Comparison of ENCODE assay signal across 8 cellular contexts in genomic region chr4:189734648-189735305, GRCh38.
DNase-seq lines count a peak whose midpoint lies in the region; ATAC-seq and TF ChIP-seq lines count a peak whose summit lies in the region.
"Not testable (repeated sequence)": the region's sequence is repeated elsewhere in the genome, so short reads cannot be mapped to it uniquely, and the experiment has no call there.

No MANE protein-coding gene starts in this region.

- not testable (repeated sequence) for H3K9me3 ChIP-seq in body of pancreas; skeletal muscle tissue (ENCODE audit: control insufficient read depth in 3 of 3, low read length in 3 of 3)

- H3K27me3 ChIP-seq in body of pancreas; skeletal muscle tissue (ENCODE audit: control insufficient read depth in 3 of 3, insufficient read depth in 3 of 3, low read length in 3 of 3): not testable (repeated sequence)

- H3K9ac ChIP-seq in skeletal muscle tissue (ENCODE audit: low read depth in 1 of 3, low read length in 3 of 3) = not testable (repeated sequence)

- 20 to 28% methylated on average over 2 of the region's 2 CpGs for WGBS in body of pancreas, 2 donors

- peak; percentile 74 for ATAC-seq in body of pancreas
- peak; percentile 91 for ATAC-seq in Right ventricle myocardium superior (ENCODE audit: poor library complexity)
- peak; percentile 97 for ATAC-seq in left ventricle myocardium superior

- H3K4me1 ChIP-seq in body of pancreas = peaks cover 12% of the 10 kb centered on the region
- not testable (repeated sequence) for H3K4me1 ChIP-seq in skeletal muscle tissue (ENCODE audit: control insufficient read depth in 3 of 3, insufficient read depth in 3 of 3, low read length in 3 of 3)

- intact Hi-C loops in body of pancreas (cut with DNase I); Right ventricle myocardium superior (cut with DNase I); left ventricle myocardium superior (cut with micrococcal nuclease): not testable (repeated sequence)

- not testable (repeated sequence) for TF ChIP-seq CTCF in body of pancreas (IDR thresholded peaks at IDR 0.05)

- H3K4me3 ChIP-seq in body of pancreas; skeletal muscle tissue (ENCODE audit: low read length in 3 of 3): not testable (repeated sequence)

- not testable (repeated sequence) for TF ChIP-seq POLR2A in body of pancreas (IDR thresholded peaks at IDR 0.05)

- H3K27ac ChIP-seq in body of pancreas (peak overlapping the region in 1 of 4 donors; percentile 7), skeletal muscle tissue (ENCODE audit: low read depth, low read length) (peak overlapping the region; percentile 60)

- not testable (repeated sequence) for H3K36me3 ChIP-seq in body of pancreas (replicated peaks in 1 of 2; ENCODE audit: insufficient read depth in 1 of 2, low read depth in 2 of 2); skeletal muscle tissue (ENCODE audit: control insufficient read depth in 3 of 3, insufficient read depth in 3 of 3, low read length in 3 of 3)

- DNase-seq in COLO829 (ENCODE audit: low spot score) (peak; percentile 37), HT1080 (ENCODE audit: low read depth) (peak; percentile 66), OCI-M1 (lab: John Stamatoyannopoulos, UW) (peak; percentile 79), body of pancreas (peak in 1 of 4 donors; percentile 3), myocyte (ENCODE audit: low read depth) (peak; percentile 0)
- DNase-seq in Right ventricle myocardium superior, left ventricle myocardium superior: not testable (repeated sequence)
